Comparison of ENCODE assay signal across 14 cellular contexts in the genomic region with DNA sequence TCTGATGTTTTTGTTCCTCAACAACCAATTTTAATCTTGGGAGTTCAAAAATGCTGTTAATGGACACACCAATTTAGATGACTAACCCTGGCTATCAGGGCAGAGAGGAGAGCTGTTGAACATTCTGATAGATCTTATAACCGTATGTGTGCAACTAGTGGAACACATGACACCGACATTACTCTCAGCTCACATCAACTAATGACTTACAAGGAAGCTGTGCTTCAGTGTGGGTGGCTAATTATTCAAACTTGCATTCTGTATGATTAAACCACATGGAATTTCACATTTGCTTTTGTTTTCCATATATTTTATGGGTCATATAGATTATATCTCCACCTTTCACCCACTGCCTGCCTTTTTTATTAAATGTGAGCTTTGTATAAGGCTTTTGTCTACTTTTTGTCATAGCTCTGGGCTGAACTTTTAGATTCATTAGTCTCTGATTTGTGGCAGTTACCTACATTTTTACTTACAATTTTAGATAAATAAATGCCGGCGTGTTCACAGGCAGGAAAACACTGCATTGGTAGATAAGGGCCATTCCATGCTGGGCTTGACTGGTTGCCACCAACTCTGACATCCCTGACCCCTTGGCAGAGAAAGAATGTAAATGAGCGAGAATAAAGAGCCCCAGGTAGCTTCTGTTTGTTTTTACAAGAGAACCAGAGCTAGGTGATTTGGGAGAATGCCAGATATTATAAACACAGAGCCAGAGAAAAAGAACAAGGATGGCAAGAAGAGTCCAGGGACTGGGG. TPM values are rescaled to one million over a fixed set of nuclear protein-coding genes. Genes with fewer than 3 reads are reported as not detected.
DNase-seq lines count a peak whose midpoint lies in the region; ATAC-seq, FAIRE-seq and TF ChIP-seq lines count a peak whose summit lies in the region.
"Had no signal": no experiment of that assay in that cellular context is flagged by ENCODE, and none has a peak within 500 bp of the region (broad histone marks: within the 10 kb centered on the region; RNA-seq: fewer than 3 reads in every experiment).

No MANE protein-coding gene starts in this region.

- no peaks in the 10 kb centered on the region; the same call in 1 of the 2 replicates for H3K27me3 ChIP-seq in HCT116 (ENCODE audit: insufficient read depth, low read length)
- no peaks in the 10 kb centered on the region for H3K27me3 ChIP-seq in H1 (replicated peaks in 1 of 4; ENCODE audit: control insufficient read depth in 3 of 4, extremely low read depth in 1 of 4, insufficient read depth in 3 of 4, low read length in 3 of 4)

- intact Hi-C loops in HCT116 (cut with micrococcal nuclease): no loop called here

- RAD21 ChIA-PET in HCT116 (lab: Charles Lee; ENCODE audit: low non-redundant PET in 1 of 2, low total read pairs in 2 of 2, uncharacterized antibody in 2 of 2, unreplicated experiment in 2 of 2): no interaction called here

- no peak overlapping the region for H3K27ac ChIP-seq in HCT116 (ENCODE audit: low read depth, low read length)
- H3K27ac ChIP-seq in H1 (ENCODE audit: low read depth, low read length): no peak overlapping the region
- H3K27ac ChIP-seq: skin epidermis had no signal

- no peak overlapping the region for H3K56ac ChIP-seq in H1 (replicated peaks; ENCODE audit: insufficient read length, low read depth, low read length)

- no peak overlapping the region for H2BK20ac ChIP-seq in H1 (ENCODE audit: low read length)

- H3K79me1 ChIP-seq in H1 (ENCODE audit: low read depth, low read length): no peaks in the 10 kb centered on the region; the same call in 1 of the 2 replicates

- no peaks in the 10 kb centered on the region for H3K23me2 ChIP-seq in H1 (ENCODE audit: low read depth, low read length)

- DNase-seq in HCT116 (ENCODE audit: low read depth, low spot score) (peak; percentile 28), NCI-H2171 (lab: John Stamatoyannopoulos, UW) (peak; percentile 40), H1 (ENCODE audit: low read depth in 1 of 2, low spot score in 2 of 2) (no peak), non-pigmented ciliary epithelial cell (ENCODE audit: low read depth) (peak; percentile 66), ACHN (no peak), cerebellum (ENCODE audit: low spot score) (no peak)
- DNase-seq in activated CD4-positive, alpha-beta T cell treated with anti-CD3 and anti-CD28 coated beads, Interleukin-2, amount 50 U/mL, for 1 hour: no peak
- DNase-seq: activated T-cell treated with anti-CD3 and anti-CD28 coated beads, Interleukin-2, amount 50 U/mL, for 24 hours; effector CD8-positive, alpha-beta T cell; kidney; stimulated activated naive B cell treated with anti-CD40 and anti-IgM and Interleukin-4, amounts not matched to agents 10 μg/mL and 1 μg/mL and 100 μg/mL, for 72 hours had no signal

- H3K4me1 ChIP-seq in HCT116 (ENCODE audit: control insufficient read depth in 1 of 2, insufficient read depth in 2 of 2, low read length in 2 of 2) (peaks cover 13 to 16% of the 10 kb centered on the region in 2 experiments), H1 (replicated peaks in 1 of 4; ENCODE audit: control insufficient read depth in 3 of 4, insufficient read depth in 4 of 4, low read length in 3 of 4) (peaks cover 0 to 5% (median 4%) of the 10 kb centered on the region in 4 experiments; a peak in 2 of 7 replicates)

- ATAC-seq in HCT116: peak; percentile 82
- no peak for ATAC-seq in HG02642 (IDR thresholded peaks at IDR 0.05; ENCODE audit: poor library complexity, unreplicated experiment)
- ATAC-seq: stimulated activated naive B cell treated with anti-CD40 and anti-IgM and Interleukin-4, amounts not matched to agents 10 μg/mL and 1 μg/mL and 100 μg/mL, for 72 hours had no signal

- H3K18ac ChIP-seq in H1 (ENCODE audit: extremely low read depth, low read length): no peak overlapping the region

- H2AK5ac ChIP-seq in H1 (ENCODE audit: low read depth, low read length): no peak overlapping the region

- no peak overlapping the region for H2BK120ac ChIP-seq in H1 (replicated peaks; ENCODE audit: low read depth, low read length)

- H3K36me3 ChIP-seq in HCT116 (ENCODE audit: control insufficient read depth in 1 of 2, insufficient read depth in 2 of 2, low read length in 2 of 2): no peaks in the 10 kb centered on the region
- H3K36me3 ChIP-seq in H1 (ENCODE audit: control insufficient read depth in 2 of 4, insufficient read depth in 4 of 4, low read length in 3 of 4): peaks cover 0 to 9% (median 3%) of the 10 kb centered on the region in 4 experiments; a peak in 2 of 8 replicates

- no peak overlapping the region for H4K5ac ChIP-seq in H1 (ENCODE audit: insufficient read length, low read depth, low read length)

- no peak overlapping the region for H3K4ac ChIP-seq in H1 (replicated peaks; ENCODE audit: insufficient read length, low read depth, low read length)

- H3K9me3 ChIP-seq in HCT116 (ENCODE audit: control insufficient read depth in 1 of 2, insufficient read depth in 1 of 2, low read depth in 1 of 2, low read length in 2 of 2) (no peaks in the 10 kb centered on the region), H1 (ENCODE audit: insufficient read depth in 2 of 2, low read depth in 1 of 2, low read length in 1 of 2) (peaks cover 5 to 6% of the 10 kb centered on the region in 2 experiments; a peak in 3 of 4 replicates)

- no peak for TF ChIP-seq CTCF in HCT116 (IDR thresholded peaks at IDR 0.05 in 2 of 3, conservative IDR thresholded peaks at IDR 0.05 in 1 of 3; ENCODE audit: borderline replicate concordance in 1 of 3, insufficient read depth in 1 of 3, low read depth in 2 of 3, low read length in 2 of 3)
- TF ChIP-seq CTCF in H1 (IDR thresholded peaks at IDR 0.05; ENCODE audit: control extremely low read depth in 1 of 3, insufficient read depth in 1 of 3, low read depth in 1 of 3, low read length in 3 of 3): no peak

- H4K8ac ChIP-seq in H1 (ENCODE audit: extremely low read depth, insufficient read depth, low read length): no peak overlapping the region

- H2BK12ac ChIP-seq in H1 (ENCODE audit: low read depth, low read length): no peak overlapping the region

- no peak overlapping the region for H2AFZ ChIP-seq in HCT116 (ENCODE audit: low read depth, low read length, poor library complexity, severe bottlenecking)
- no peak overlapping the region for H2AFZ ChIP-seq in H1 (ENCODE audit: low read length)

- H3K14ac ChIP-seq in H1 (ENCODE audit: insufficient read length): no peak overlapping the region

- TF ChIP-seq POLR2A in HCT116 (IDR thresholded peaks at IDR 0.05; ENCODE audit: borderline replicate concordance, extremely low read depth, insufficient read depth, insufficient read length) (no peak), H1 (IDR thresholded peaks at IDR 0.05; ENCODE audit: control extremely low read depth in 1 of 2, low read depth in 2 of 2, low read length in 2 of 2) (no peak)

- WGBS in H1 (ENCODE audit: extremely low coverage in 1 of 2, insufficient coverage in 1 of 2, insufficient read length in 1 of 2, insufficient replicate concordance in 2 of 2, low coverage in 1 of 2, low lambda C conversion rate in 2 of 2, missing lambda C conversion rate in 1 of 2), 2 experiments: 83% methylated on average over 5 of the region's 5 CpGs; no CpG with 5 or more reads in 1 of the 2 experiments

- no peak overlapping the region for H2BK15ac ChIP-seq in H1 (ENCODE audit: low read length)

- H3K9me2 ChIP-seq in HCT116 (ENCODE audit: insufficient read depth): no peaks in the 10 kb centered on the region

- H3K79me2 ChIP-seq in HCT116 (ENCODE audit: insufficient read depth, low read length) (no peaks in the 10 kb centered on the region), H1 (ENCODE audit: control insufficient read depth in 1 of 2, insufficient read depth in 2 of 2, low read length in 2 of 2) (no peaks in the 10 kb centered on the region)

- POLR2A ChIA-PET in HCT116 (lab: Charles Lee) (no interaction called here), H1 (lab: Charles Lee; ENCODE audit: partially characterized antibody) (no interaction called here)

- TF ChIP-seq RAD21 in HCT116 (IDR thresholded peaks at IDR 0.05; ENCODE audit: low read depth): no peak
- no peak for TF ChIP-seq RAD21 in H1 (IDR thresholded peaks at IDR 0.05 in 1 of 2, conservative IDR thresholded peaks at IDR 0.05 in 1 of 2; ENCODE audit: low read depth in 2 of 2, low read length in 2 of 2)

- BruUV-seq in HCT116 (replicated peaks; lab: Mats Ljungman, UMichigan): no TSS peak

- H2BK5ac ChIP-seq in H1 (ENCODE audit: low read depth, low read length): no peak overlapping the region

- H4K20me1 ChIP-seq in HCT116 (ENCODE audit: insufficient read depth): no peaks in the 10 kb centered on the region
- H4K20me1 ChIP-seq in H1 (replicated peaks in 1 of 2; ENCODE audit: control insufficient read depth in 1 of 2, insufficient read depth in 2 of 2, low read length in 2 of 2): no peaks in the 10 kb centered on the region

- H3K4me3 ChIP-seq in HCT116 (replicated peaks in 1 of 2; ENCODE audit: low read depth in 1 of 2, low read length in 2 of 2) (no peak overlapping the region), H1 (ENCODE audit: extremely low read depth in 1 of 4, insufficient read depth in 2 of 4, low read depth in 3 of 4, low read length in 4 of 4) (no peak overlapping the region)
- H3K4me3 ChIP-seq: skin epidermis had no signal

- CTCF ChIA-PET in HCT116 (lab: Charles Lee) (no interaction called here), H1 (lab: Charles Lee; ENCODE audit: partially characterized antibody) (interaction anchor here (0.6 to 1.6 kb wide), 8 partner anchors 8 to 335 kb away, joined by 3 to 9 read pairs (median 3); no protein-coding TSS in a partner anchor)

- in situ Hi-C loops in ACHN (cut with HindIII; ENCODE audit: low pct_ligation_motif_present, low pct_unique_long_range_greater_than_20kb, low sequenced_read_pairs): no loop called here

- H4K91ac ChIP-seq in H1 (replicated peaks; ENCODE audit: insufficient read length, low read length): peak overlapping the region; percentile 25

- H3K4me2 ChIP-seq in HCT116 (ENCODE audit: low read length) (peak overlapping the region; percentile 4; the same call in 1 of the 2 replicates), H1 (ENCODE audit: insufficient read depth in 1 of 2, low read depth in 2 of 2, low read length in 2 of 2) (peak overlapping the region in 1 of 2 experiments; percentile 22; a peak in 1 of 4 replicates)

- no peak overlapping the region for H3K9ac ChIP-seq in HCT116 (ENCODE audit: low read length)
- no peak overlapping the region for H3K9ac ChIP-seq in H1 (replicated peaks in 1 of 4; ENCODE audit: extremely low read depth in 1 of 4, low read depth in 3 of 4, low read length in 3 of 4)

- FAIRE-seq in H1 (lab: Jason Lieb, UNC): no peak
- FAIRE-seq: kidney had no signal

- no peak for TF ChIP-seq EP300 in H1 (IDR thresholded peaks at IDR 0.05; ENCODE audit: borderline replicate concordance in 1 of 2, low read depth in 2 of 2, low read length in 2 of 2)

- H3K23ac ChIP-seq in H1 (ENCODE audit: insufficient read length): no peak overlapping the region

RNA-seq across cellular contexts. Expression of gene LYPD6, which starts 35.6 kb away (rescaled TPM):
- 3.0 TPM for total RNA-seq in HCT116 (2021; ENCODE audit: unreplicated experiment)
- polyA plus RNA-seq in HCT116 (2012): 1.3 and 1.5 TPM in 2 replicates
- total RNA-seq in H1 (2021; fragmentation: NEBNext Ultra II Directional; extraction: Animal tissue kit (Norgen Biotek cat#: 25700)): 8.8 and 8.9 TPM in 2 replicates
- polyA plus RNA-seq in H1 (2011; rRNA removed): 4.4 and 5.6 TPM in 2 replicates
- polyA plus RNA-seq in H1 (2011; cell fraction: cytosol; rRNA removed): 5.8 TPM
- polyA plus RNA-seq in H1 (2011; cell fraction: nucleus; rRNA removed): 6.9 TPM
- 4.4 to 7.8 TPM (median 5.4 TPM) in 4 replicates for polyA plus RNA-seq in H1 (2012, experiment 1 of 2)
- polyA plus RNA-seq in H1 (2012, experiment 2 of 2): 0.84 TPM
- polyA plus RNA-seq in H1 (2013, experiment 1 of 2): 3.3 TPM
- 3.9 TPM for polyA plus RNA-seq in H1 (2013, experiment 2 of 2)
- polyA minus RNA-seq in H1 (2011; rRNA and poly(A)+ RNA removed): 16.3 and 16.8 TPM in 2 replicates
- 5.8 TPM for polyA minus RNA-seq in H1 (2011; cell fraction: cytosol; rRNA and poly(A)+ RNA removed)
- 14.0 TPM for polyA minus RNA-seq in H1 (2011; cell fraction: nucleus; rRNA and poly(A)+ RNA removed)
- 7.5 TPM for total RNA-seq in cerebellum
- total RNA-seq: T-helper 1 cell treated with Interleukin-12 subunit alpha and Interleukin-12 subunit beta and Interleukin-4 antibody, amounts not matched to agents 30 ng/mL and 1 ng/mL, for 36 hours had no signal

Comparison
In these comparisons a context has a peak if more than half of its experiments do, and no peak if none do; other contexts are left out.
1. DNase-seq: peak in HCT116 (single experiment), NCI-H2171 (single experiment) and non-pigmented ciliary epithelial cell (single experiment); none in H1 (0 of 2), activated CD4-positive, alpha-beta T cell treated with anti-CD3 and anti-CD28 coated beads, Interleukin-2, amount 50 U/mL, for 1 hour (single experiment), ACHN (single experiment) and cerebellum (single experiment).